1 cellular context compared by ENCODE assay signal in the genomic region with DNA sequence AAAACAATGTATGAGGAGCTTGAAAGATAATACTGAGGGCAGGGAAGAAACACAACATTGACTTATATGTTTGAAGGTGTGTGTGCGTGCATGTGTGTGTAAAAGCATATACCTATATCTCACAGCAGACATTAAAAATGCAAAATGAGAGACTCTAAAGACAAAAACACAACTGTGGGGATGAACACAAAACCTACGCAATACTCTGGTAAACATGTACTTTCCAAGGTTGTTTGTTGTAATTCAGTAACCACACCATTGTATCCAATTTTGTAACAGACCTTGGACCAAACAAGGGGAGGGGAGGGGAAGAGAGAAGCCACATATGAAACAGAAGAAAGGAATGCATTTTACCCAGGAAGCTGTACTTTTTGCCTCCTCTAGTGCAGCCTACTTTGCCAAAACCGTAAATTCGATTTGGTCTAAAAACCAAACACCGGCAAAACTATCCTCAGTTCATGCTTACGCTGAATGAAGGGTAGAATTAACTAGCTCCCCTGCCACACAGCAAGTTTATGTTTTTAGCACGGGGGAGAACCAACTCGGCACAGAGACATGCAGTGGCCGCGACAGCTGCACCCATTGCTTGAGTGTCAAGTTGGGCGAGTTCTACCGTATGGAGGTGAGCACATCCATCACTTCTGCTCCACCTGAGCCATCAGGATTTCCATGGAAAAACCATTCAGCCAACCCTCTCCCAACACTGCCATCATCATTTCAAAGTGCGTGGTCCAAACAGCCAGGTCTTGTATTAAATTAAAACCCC.
A peak's percentile ranks its signal among the peaks of the same experiment; 100 is the strongest.
TF ChIP-seq lines count a peak whose summit lies in the region.

No MANE protein-coding gene starts in this region.

TF ChIP-seq in HepG2, 621 proteins besides CTCF, POLR2A, EP300 and RAD21 (continued from another document and continues in another):
- TF ChIP-seq ZNF781 (CRISPR knock-in tag; IDR thresholded peaks at IDR 0.05; ENCODE audit: borderline replicate concordance, not compliant biosample characterization) (peak; percentile 33), ZNF160 (CRISPR knock-in tag; IDR thresholded peaks at IDR 0.05) (0 out of 2 replicates have a peak, but pooled peaks have one; percentile 7), KDM6A (CRISPR knock-in tag; IDR thresholded peaks at IDR 0.05; ENCODE audit: low read depth) (no peak), FOXP1 (IDR thresholded peaks at IDR 0.05) (peak; percentile 98), FOXP1 (CRISPR knock-in tag; IDR thresholded peaks at IDR 0.05) (peak; percentile 99), FOSL1 (CRISPR knock-in tag; IDR thresholded peaks at IDR 0.05; ENCODE audit: borderline replicate concordance) (peak; percentile 50; the same call in 1 of the 2 replicates), ARID2 (CRISPR knock-in tag; IDR thresholded peaks at IDR 0.05; ENCODE audit: borderline replicate concordance) (peak; percentile 41; the same call in 1 of the 2 replicates), U2AF1 (optimal IDR thresholded peaks at IDR 0.05; ENCODE audit: low read depth, low read length) (no peak), ZNF24 (IDR thresholded peaks at IDR 0.05) (no peak), CEBPB (IDR thresholded peaks at IDR 0.05; ENCODE audit: borderline replicate concordance, low read depth, low read length) (peak; percentile 90), RBFOX2 (IDR thresholded peaks at IDR 0.05; ENCODE audit: low read depth, low read length) (no peak), ZNF343 (CRISPR knock-in tag; IDR thresholded peaks at IDR 0.05) (no peak), NBN (conservative IDR thresholded peaks at IDR 0.05) (no peak), KLF16 (CRISPR knock-in tag; IDR thresholded peaks at IDR 0.05) (peak in 1 of 2 experiments; percentile 85; a peak in 2 of 4 replicates), SMYD3 (CRISPR knock-in tag; IDR thresholded peaks at IDR 0.05) (0 out of 2 replicates have a peak, but pooled peaks have one; percentile 33), ZNF614 (CRISPR knock-in tag; IDR thresholded peaks at IDR 0.05; ENCODE audit: borderline replicate concordance) (0 out of 2 replicates have a peak, but pooled peaks have one; percentile 32), SP140L (CRISPR knock-in tag; IDR thresholded peaks at IDR 0.05; ENCODE audit: borderline replicate concordance) (peak; percentile 29; the same call in 1 of the 2 replicates), HNF4A (CRISPR knock-in tag; IDR thresholded peaks at IDR 0.05) (peak; percentile 86), AHR (CRISPR knock-in tag; IDR thresholded peaks at IDR 0.05) (0 out of 2 replicates have a peak, but pooled peaks have one; percentile 61), ZNF496 (CRISPR knock-in tag; IDR thresholded peaks at IDR 0.05; ENCODE audit: insufficient replicate concordance) (no peak), SMC3 (IDR thresholded peaks at IDR 0.05; ENCODE audit: low read length) (peak; percentile 35; the same call in 1 of the 2 replicates), CREB1 (IDR thresholded peaks at IDR 0.05) (0 out of 2 replicates have a peak, but pooled peaks have one; percentile 36), CREB1 (CRISPR knock-in tag; IDR thresholded peaks at IDR 0.05) (peak; percentile 84), ZNF556 (CRISPR knock-in tag; IDR thresholded peaks at IDR 0.05; ENCODE audit: borderline replicate concordance) (peak; percentile 46; the same call in 1 of the 2 replicates), SOX5 (CRISPR knock-in tag; IDR thresholded peaks at IDR 0.05; ENCODE audit: borderline replicate concordance) (peak; percentile 98), GABPA (IDR thresholded peaks at IDR 0.05; ENCODE audit: low read depth, low read length) (no peak), GABPA (CRISPR knock-in tag; IDR thresholded peaks at IDR 0.05; ENCODE audit: low read depth) (0 out of 2 replicates have a peak, but pooled peaks have one; percentile 8), HMG20A (CRISPR knock-in tag; IDR thresholded peaks at IDR 0.05; ENCODE audit: borderline replicate concordance) (peak; percentile 90), ZNF33A (CRISPR knock-in tag; IDR thresholded peaks at IDR 0.05; ENCODE audit: borderline replicate concordance) (no peak), PITX1 (CRISPR knock-in tag; IDR thresholded peaks at IDR 0.05) (peak; percentile 62), DNMT3B (CRISPR knock-in tag; conservative IDR thresholded peaks at IDR 0.05) (no peak), TBX2 (CRISPR knock-in tag; IDR thresholded peaks at IDR 0.05; ENCODE audit: borderline replicate concordance) (peak; percentile 80; the same call in 1 of the 2 replicates)
- TF ChIP-seq, protein P1, sequence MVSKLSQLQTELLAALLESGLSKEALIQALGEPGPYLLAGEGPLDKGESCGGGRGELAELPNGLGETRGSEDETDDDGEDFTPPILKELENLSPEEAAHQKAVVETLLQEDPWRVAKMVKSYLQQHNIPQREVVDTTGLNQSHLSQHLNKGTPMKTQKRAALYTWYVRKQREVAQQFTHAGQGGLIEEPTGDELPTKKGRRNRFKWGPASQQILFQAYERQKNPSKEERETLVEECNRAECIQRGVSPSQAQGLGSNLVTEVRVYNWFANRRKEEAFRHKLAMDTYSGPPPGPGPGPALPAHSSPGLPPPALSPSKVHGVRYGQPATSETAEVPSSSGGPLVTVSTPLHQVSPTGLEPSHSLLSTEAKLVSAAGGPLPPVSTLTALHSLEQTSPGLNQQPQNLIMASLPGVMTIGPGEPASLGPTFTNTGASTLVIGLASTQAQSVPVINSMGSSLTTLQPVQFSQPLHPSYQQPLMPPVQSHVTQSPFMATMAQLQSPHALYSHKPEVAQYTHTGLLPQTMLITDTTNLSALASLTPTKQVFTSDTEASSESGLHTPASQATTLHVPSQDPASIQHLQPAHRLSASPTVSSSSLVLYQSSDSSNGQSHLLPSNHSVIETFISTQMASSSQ (IDR thresholded peaks at IDR 0.05; ENCODE audit: low read depth), result peak; percentile 84
- TF ChIP-seq, protein P1 (CRISPR knock-in tag; IDR thresholded peaks at IDR 0.05; ENCODE audit: borderline replicate concordance), result peak; percentile 94; the same call in 1 of the 2 replicates
- TF ChIP-seq, protein P2, sequence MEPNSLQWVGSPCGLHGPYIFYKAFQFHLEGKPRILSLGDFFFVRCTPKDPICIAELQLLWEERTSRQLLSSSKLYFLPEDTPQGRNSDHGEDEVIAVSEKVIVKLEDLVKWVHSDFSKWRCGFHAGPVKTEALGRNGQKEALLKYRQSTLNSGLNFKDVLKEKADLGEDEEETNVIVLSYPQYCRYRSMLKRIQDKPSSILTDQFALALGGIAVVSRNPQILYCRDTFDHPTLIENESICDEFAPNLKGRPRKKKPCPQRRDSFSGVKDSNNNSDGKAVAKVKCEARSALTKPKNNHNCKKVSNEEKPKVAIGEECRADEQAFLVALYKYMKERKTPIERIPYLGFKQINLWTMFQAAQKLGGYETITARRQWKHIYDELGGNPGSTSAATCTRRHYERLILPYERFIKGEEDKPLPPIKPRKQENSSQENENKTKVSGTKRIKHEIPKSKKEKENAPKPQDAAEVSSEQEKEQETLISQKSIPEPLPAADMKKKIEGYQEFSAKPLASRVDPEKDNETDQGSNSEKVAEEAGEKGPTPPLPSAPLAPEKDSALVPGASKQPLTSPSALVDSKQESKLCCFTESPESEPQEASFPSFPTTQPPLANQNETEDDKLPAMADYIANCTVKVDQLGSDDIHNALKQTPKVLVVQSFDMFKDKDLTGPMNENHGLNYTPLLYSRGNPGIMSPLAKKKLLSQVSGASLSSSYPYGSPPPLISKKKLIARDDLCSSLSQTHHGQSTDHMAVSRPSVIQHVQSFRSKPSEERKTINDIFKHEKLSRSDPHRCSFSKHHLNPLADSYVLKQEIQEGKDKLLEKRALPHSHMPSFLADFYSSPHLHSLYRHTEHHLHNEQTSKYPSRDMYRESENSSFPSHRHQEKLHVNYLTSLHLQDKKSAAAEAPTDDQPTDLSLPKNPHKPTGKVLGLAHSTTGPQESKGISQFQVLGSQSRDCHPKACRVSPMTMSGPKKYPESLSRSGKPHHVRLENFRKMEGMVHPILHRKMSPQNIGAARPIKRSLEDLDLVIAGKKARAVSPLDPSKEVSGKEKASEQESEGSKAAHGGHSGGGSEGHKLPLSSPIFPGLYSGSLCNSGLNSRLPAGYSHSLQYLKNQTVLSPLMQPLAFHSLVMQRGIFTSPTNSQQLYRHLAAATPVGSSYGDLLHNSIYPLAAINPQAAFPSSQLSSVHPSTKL (CRISPR knock-in tag; IDR thresholded peaks at IDR 0.05), result peak; percentile 96
- TF ChIP-seq, protein P3, sequence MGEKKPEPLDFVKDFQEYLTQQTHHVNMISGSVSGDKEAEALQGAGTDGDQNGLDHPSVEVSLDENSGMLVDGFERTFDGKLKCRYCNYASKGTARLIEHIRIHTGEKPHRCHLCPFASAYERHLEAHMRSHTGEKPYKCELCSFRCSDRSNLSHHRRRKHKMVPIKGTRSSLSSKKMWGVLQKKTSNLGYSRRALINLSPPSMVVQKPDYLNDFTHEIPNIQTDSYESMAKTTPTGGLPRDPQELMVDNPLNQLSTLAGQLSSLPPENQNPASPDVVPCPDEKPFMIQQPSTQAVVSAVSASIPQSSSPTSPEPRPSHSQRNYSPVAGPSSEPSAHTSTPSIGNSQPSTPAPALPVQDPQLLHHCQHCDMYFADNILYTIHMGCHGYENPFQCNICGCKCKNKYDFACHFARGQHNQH (CRISPR knock-in tag; IDR thresholded peaks at IDR 0.05), result peak; percentile 66
- TF ChIP-seq, protein P4, sequence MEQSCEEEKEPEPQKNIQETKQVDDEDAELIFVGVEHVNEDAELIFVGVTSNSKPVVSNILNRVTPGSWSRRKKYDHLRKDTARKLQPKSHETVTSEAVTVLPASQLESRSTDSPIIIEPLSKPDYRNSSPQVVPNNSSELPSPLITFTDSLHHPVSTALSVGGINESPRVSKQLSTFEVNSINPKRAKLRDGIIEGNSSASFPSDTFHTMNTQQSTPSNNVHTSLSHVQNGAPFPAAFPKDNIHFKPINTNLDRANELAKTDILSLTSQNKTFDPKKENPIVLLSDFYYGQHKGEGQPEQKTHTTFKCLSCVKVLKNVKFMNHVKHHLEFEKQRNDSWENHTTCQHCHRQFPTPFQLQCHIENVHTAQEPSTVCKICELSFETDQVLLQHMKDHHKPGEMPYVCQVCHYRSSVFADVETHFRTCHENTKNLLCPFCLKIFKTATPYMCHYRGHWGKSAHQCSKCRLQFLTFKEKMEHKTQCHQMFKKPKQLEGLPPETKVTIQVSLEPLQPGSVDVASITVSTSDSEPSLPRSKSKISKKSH (CRISPR knock-in tag; IDR thresholded peaks at IDR 0.05; ENCODE audit: borderline replicate concordance), result no peak
- TF ChIP-seq, protein P5, sequence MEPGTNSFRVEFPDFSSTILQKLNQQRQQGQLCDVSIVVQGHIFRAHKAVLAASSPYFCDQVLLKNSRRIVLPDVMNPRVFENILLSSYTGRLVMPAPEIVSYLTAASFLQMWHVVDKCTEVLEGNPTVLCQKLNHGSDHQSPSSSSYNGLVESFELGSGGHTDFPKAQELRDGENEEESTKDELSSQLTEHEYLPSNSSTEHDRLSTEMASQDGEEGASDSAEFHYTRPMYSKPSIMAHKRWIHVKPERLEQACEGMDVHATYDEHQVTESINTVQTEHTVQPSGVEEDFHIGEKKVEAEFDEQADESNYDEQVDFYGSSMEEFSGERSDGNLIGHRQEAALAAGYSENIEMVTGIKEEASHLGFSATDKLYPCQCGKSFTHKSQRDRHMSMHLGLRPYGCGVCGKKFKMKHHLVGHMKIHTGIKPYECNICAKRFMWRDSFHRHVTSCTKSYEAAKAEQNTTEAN (CRISPR knock-in tag; conservative IDR thresholded peaks at IDR 0.05), result 0 out of 2 replicates have a peak, but pooled peaks have one; percentile 42
- TF ChIP-seq, protein P6, sequence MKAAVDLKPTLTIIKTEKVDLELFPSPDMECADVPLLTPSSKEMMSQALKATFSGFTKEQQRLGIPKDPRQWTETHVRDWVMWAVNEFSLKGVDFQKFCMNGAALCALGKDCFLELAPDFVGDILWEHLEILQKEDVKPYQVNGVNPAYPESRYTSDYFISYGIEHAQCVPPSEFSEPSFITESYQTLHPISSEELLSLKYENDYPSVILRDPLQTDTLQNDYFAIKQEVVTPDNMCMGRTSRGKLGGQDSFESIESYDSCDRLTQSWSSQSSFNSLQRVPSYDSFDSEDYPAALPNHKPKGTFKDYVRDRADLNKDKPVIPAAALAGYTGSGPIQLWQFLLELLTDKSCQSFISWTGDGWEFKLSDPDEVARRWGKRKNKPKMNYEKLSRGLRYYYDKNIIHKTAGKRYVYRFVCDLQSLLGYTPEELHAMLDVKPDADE (CRISPR knock-in tag; IDR thresholded peaks at IDR 0.05), result no peak
- TF ChIP-seq, protein P7, sequence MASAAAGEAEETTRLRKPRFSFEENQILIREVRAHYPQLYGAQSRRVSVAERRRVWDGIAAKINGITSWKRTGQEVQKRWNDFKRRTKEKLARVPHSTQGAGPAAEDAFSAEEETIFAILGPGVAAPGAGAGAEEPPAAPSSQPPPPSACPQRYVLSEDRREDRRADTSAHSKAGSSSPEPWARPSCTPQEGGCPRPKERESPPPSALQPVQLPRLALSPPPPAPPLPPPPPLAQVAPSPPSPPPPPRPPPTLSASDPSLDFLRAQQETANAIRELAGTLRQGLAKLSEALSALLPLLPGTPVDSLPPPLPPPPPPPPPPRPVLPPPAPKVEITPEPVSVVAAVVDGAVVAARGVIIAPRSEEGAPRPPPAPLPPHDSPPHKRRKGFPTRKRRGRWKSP (CRISPR knock-in tag; IDR thresholded peaks at IDR 0.05), result peak; percentile 62; the same call in 1 of the 2 replicates
